ENCODE assay signal across 9 cellular contexts in the genomic region with DNA sequence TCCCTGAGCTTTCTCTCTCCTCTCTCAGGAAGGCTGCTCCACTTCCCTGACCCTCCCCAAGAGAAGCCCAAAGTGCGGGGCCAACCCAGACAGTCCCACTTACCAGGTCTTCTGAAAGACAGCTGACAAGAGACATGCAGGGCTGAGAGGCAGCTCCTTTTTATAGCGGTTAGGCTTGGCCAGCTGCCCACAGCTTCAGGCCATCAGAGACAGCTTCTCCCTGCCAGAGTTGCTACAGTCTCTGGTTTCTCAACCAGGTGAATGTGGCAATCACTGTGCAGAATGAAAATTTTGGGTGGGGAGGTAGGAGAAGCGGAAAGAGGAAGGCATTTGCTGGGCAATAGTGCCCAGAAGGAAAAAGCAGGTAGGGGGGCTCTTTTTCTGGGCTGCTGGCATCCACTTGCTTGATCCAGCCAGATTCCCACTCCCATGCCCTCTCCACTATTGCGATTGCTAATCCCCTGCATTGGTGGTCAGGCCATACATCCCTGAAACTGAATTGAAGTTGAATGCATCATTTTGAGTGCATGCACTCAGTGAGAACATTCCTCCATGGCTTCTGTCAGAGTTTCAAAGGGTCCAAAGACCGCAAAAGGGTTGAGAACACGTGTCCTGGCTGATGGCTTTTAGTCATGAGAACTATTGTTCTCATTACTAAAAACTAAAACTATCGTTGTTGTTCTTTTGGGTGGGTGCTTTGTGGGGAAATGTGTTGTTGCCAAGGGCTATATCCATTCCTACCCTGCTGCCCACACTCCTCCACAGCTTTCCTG. TPM values are rescaled to one million over a fixed set of nuclear protein-coding genes. Genes with fewer than 3 reads are reported as not detected.
A peak's percentile ranks its signal among the peaks of the same experiment; 100 is the strongest.
DNase-seq lines count a peak whose midpoint lies in the region; ATAC-seq and TF ChIP-seq lines count a peak whose summit lies in the region.
"Had no signal": no experiment of that assay in that cellular context is flagged by ENCODE, and none has a peak within 500 bp of the region (broad histone marks: within the 10 kb centered on the region; RNA-seq: fewer than 3 reads in every experiment).

TSS of gene S100A8 (minus strand) at position 136 of the 773 bp plus-strand sequence. CDS start 538 bp downstream, outside the sequence.

- H3K9ac ChIP-seq in mammary epithelial cell (ENCODE audit: insufficient read depth, low read length) (no peak within 1 kb of the TSS), smooth muscle cell (ENCODE audit: low read depth) (no peak within 1 kb of the TSS)

- H3K36me3 ChIP-seq in mammary epithelial cell (ENCODE audit: insufficient read depth, low read length) (no peaks in the 10 kb centered on the region), lung (ENCODE audit: control insufficient read depth in 2 of 2, insufficient read depth in 2 of 2, low read length in 2 of 2) (no peaks in the 10 kb centered on the region), upper lobe of right lung (no peaks in the 10 kb centered on the region), smooth muscle cell (ENCODE audit: low read depth) (no peaks in the 10 kb centered on the region), A673 (ENCODE audit: insufficient read depth, low read length, poor library complexity, severe bottlenecking) (no peaks in the 10 kb centered on the region)

- DNase-seq in NCI-H345 (lab: John Stamatoyannopoulos, UW) (peak; percentile 82), mammary epithelial cell (peak; percentile 89), lung (ENCODE audit: low spot score) (peak; percentile 76), upper lobe of right lung (peak; percentile 83), AG08395 (ENCODE audit: low spot score) (no peak), smooth muscle cell (lab: John Stamatoyannopoulos, UW; ENCODE audit: unreplicated experiment) (no peak), A673 (ENCODE audit: low spot score) (no peak)
- DNase-seq: effector CD4-positive, alpha-beta T cell had no signal

- POLR2A ChIA-PET in A673 (lab: Charles Lee; ENCODE audit: low non-redundant PET) = no interaction called here

- peaks cover 50% of the 10 kb centered on the region for H3K4me1 ChIP-seq in mammary epithelial cell (ENCODE audit: insufficient read depth, low read length)
- H3K4me1 ChIP-seq in lung (ENCODE audit: control insufficient read depth in 2 of 2, insufficient read depth in 2 of 2, low read length in 2 of 2) = no peaks in the 10 kb centered on the region
- no peaks in the 10 kb centered on the region for H3K4me1 ChIP-seq in upper lobe of right lung
- H3K4me1 ChIP-seq in smooth muscle cell (ENCODE audit: low read depth) = no peaks in the 10 kb centered on the region
- H3K4me1 ChIP-seq in A673 (ENCODE audit: insufficient read depth, low read length, poor library complexity, severe bottlenecking) = no peaks in the 10 kb centered on the region

- no peaks in the 10 kb centered on the region for H3K9me3 ChIP-seq in mammary epithelial cell (replicated peaks; ENCODE audit: insufficient read depth, low read length)
- H3K9me3 ChIP-seq in lung (ENCODE audit: control insufficient read depth in 2 of 2, insufficient read depth in 1 of 2, low read length in 1 of 2) = no peaks in the 10 kb centered on the region
- H3K9me3 ChIP-seq in upper lobe of right lung = no peaks in the 10 kb centered on the region
- no peaks in the 10 kb centered on the region for H3K9me3 ChIP-seq in smooth muscle cell (replicated peaks; ENCODE audit: low read depth)
- H3K9me3 ChIP-seq in A673 (ENCODE audit: low read depth, low read length, poor library complexity, severe bottlenecking) = no peaks in the 10 kb centered on the region

- peak within 1 kb of the TSS; percentile 36 for H3K4me2 ChIP-seq in mammary epithelial cell (ENCODE audit: insufficient read depth, low read depth, low read length)
- no peak within 1 kb of the TSS for H3K4me2 ChIP-seq in smooth muscle cell

- H3F3A ChIP-seq in smooth muscle cell (ENCODE audit: low read depth) = no peaks in the 10 kb centered on the region

- in situ Hi-C loops in mammary epithelial cell (cut with MboI; ENCODE audit: low sequenced_read_pairs in 2 of 2) = no loop called here

- H3K27me3 ChIP-seq in mammary epithelial cell (ENCODE audit: insufficient read depth, low read length) (no peaks in the 10 kb centered on the region), lung (ENCODE audit: control insufficient read depth, insufficient read depth) (peaks cover 3% of the 10 kb centered on the region), upper lobe of right lung (no peaks in the 10 kb centered on the region), smooth muscle cell (ENCODE audit: low read depth) (no peaks in the 10 kb centered on the region), A673 (replicated peaks; ENCODE audit: insufficient read depth, low read depth, low read length, poor library complexity) (peaks cover 79% of the 10 kb centered on the region)

- H3K4me3 ChIP-seq in mammary epithelial cell (replicated peaks in 1 of 3; ENCODE audit: insufficient read depth in 1 of 3, low read depth in 2 of 3, low read length in 3 of 3) (no peak within 1 kb of the TSS), lung (no peak within 1 kb of the TSS), upper lobe of right lung (no peak within 1 kb of the TSS), smooth muscle cell (no peak within 1 kb of the TSS), A673 (ENCODE audit: low read depth, low read length, poor library complexity, severe bottlenecking) (no peak within 1 kb of the TSS)

- dilution Hi-C loops in mammary epithelial cell (cut with HindIII; ENCODE audit: low sequenced_read_pairs) = no loop called here

- WGBS in mammary epithelial cell (ENCODE audit: low coverage, missing lambda C conversion rate) = 31% methylated on average over 6 of the region's 7 CpGs
- WGBS in lung, 2 donors = 46 to 59% methylated on average over 7 of the region's 7 CpGs
- WGBS in smooth muscle cell (ENCODE audit: low lambda C conversion rate) = 79% methylated on average over 7 of the region's 7 CpGs

- H4K20me1 ChIP-seq in mammary epithelial cell (ENCODE audit: insufficient read depth, low read length) = no peaks in the 10 kb centered on the region
- H4K20me1 ChIP-seq in smooth muscle cell (ENCODE audit: low read depth) = no peaks in the 10 kb centered on the region

- BruUV-seq in mammary epithelial cell (replicated peaks; lab: Mats Ljungman, UMichigan) = no TSS peak
- no TSS peak for BruUV-seq in A673 (replicated peaks; lab: Mats Ljungman, UMichigan)

- H3K27ac ChIP-seq in mammary epithelial cell (ENCODE audit: insufficient read depth, low read depth, low read length) (no peak within 1 kb of the TSS), lung (ENCODE audit: low read depth in 1 of 2, low read length in 1 of 2) (peak within 1 kb of the TSS in 1 of 2 donors; percentile 43), upper lobe of right lung (no peak within 1 kb of the TSS), smooth muscle cell (ENCODE audit: low read depth) (no peak within 1 kb of the TSS), A673 (ENCODE audit: low read depth, low read length, poor library complexity, severe bottlenecking) (no peak within 1 kb of the TSS)

- peak; percentile 9 for ATAC-seq in lung (ENCODE audit: insufficient read depth, low FRiP score)
- peak; percentile 70 for ATAC-seq in upper lobe of right lung
- ATAC-seq: left colon had no signal

- H3K79me2 ChIP-seq in mammary epithelial cell (ENCODE audit: insufficient read depth, low read length) = no peaks in the 10 kb centered on the region
- H3K79me2 ChIP-seq in smooth muscle cell (ENCODE audit: low read depth) = no peaks in the 10 kb centered on the region

- H2AFZ ChIP-seq in mammary epithelial cell (ENCODE audit: low read depth, low read length) = no peak within 1 kb of the TSS
- no peak within 1 kb of the TSS for H2AFZ ChIP-seq in smooth muscle cell (ENCODE audit: low read depth)

- intact Hi-C loops in mammary epithelial cell (cut with micrococcal nuclease) (loop anchor here (1.0 kb wide), 1 partner anchor 36 kb away; no protein-coding TSS in a partner anchor), upper lobe of right lung (cut with DNase I) (no loop called here), A673 (cut with micrococcal nuclease; ENCODE audit: unreplicated experiment) (no loop called here)

- CTCF ChIA-PET in mammary epithelial cell (lab: Charles Lee; ENCODE audit: low non-redundant PET) (no interaction called here), A673 (lab: Charles Lee) (no interaction called here)

- TF ChIP-seq CTCF in mammary epithelial cell (conservative IDR thresholded peaks at IDR 0.05 in 1 of 2, IDR thresholded peaks at IDR 0.05 in 1 of 2; ENCODE audit: extremely low read depth in 1 of 2, insufficient read depth in 1 of 2, low read depth in 1 of 2, low read length in 2 of 2) (no peak), lung (IDR thresholded peaks at IDR 0.05; ENCODE audit: control extremely low read depth, extremely low read depth) (no peak), upper lobe of right lung (IDR thresholded peaks at IDR 0.05) (no peak), smooth muscle cell (IDR thresholded peaks at IDR 0.05; ENCODE audit: borderline replicate concordance, insufficient read depth, poor library complexity, severe bottlenecking) (no peak), A673 (conservative IDR thresholded peaks at IDR 0.05; ENCODE audit: low read depth, low read length) (no peak)

RNA-seq across cellular contexts. Expression of gene S100A8, which starts in this region (rescaled TPM):
- total RNA-seq in mammary epithelial cell = 100 to 1,000 TPM in 1 of 2 donors, 1 to 10 TPM in 1; 4.0 to 363 TPM
- 133 TPM for polyA plus RNA-seq in mammary epithelial cell
- 9.8 TPM for polyA minus RNA-seq in mammary epithelial cell
- total RNA-seq in lung = 100 to 1,000 TPM in 1 of 2 donors, 10 to 100 TPM in 1; 69.8 to 556 TPM
- 1,000 to 10,000 TPM in 1 of 2 donors, 100 to 1,000 TPM in 1; 623 to 6,695 TPM for polyA plus RNA-seq in lung
- total RNA-seq in upper lobe of right lung = 266 TPM
- total RNA-seq in smooth muscle cell = not detected in 2 replicates
- 0.79 TPM in 1 of 2 replicates, not detected in the other for polyA plus RNA-seq in smooth muscle cell
- total RNA-seq in A673 (2021) = not detected in 2 replicates

Comparison
In these comparisons a context has a peak if more than half of its experiments do, and no peak if none do; other contexts are left out.
1. RNA of gene S100A8 (polyA plus RNA-seq): 623 to 6,695 TPM in lung and 133 TPM in mammary epithelial cell (single experiment); 0.79 TPM in smooth muscle cell; every median in the first group is over 10 times any median in the second.
2. DNase-seq: peak in NCI-H345 (single experiment), mammary epithelial cell (single experiment), lung (single experiment) and upper lobe of right lung (single experiment); none in AG08395 (single experiment), smooth muscle cell (single experiment) and A673 (single experiment).